Comparison of ENCODE assay signal across 1 cellular context in the genomic region with DNA sequence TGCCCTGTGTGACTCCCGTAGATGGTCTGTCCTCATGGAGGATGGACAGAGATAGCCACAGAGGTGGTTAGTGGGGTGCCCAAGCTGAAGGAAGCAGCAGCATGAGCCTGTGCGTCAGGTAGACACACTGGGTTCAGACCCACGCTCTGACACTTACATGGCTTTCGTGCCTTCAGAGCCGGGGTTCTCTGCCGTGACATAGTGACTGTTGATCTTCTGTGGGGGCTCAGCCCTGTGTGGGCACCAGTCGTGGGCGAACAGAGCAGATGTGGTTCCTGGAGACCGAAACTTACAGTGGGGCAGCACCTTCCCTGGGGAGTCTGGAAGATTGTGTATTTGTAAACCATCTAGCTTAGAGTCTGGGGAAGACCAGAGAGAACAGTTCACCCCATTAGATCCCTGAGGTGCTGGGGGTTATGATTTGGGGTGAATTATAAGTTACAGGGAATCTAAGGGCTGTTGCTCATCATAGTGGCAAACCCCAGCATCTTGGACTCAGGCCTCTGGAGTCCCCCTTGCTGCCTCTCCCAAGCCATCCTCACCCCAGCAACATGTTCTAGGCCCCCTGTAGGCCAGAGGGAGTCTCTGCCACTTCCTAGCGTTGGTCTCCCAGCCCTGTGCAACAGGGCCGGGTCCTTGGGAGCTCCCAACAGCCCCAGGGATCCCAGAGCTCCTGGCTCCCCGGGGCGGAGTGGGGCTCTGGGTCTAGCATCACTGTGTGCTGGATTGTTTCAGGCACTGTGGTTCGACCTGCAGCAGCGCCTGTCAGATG.
TF ChIP-seq lines count a peak whose summit lies in the region.

No MANE protein-coding gene starts in this region.

TF ChIP-seq in neural cell, 6 proteins besides CTCF, POLR2A, EP300 and RAD21 (continued from another document):
- TF ChIP-seq, protein P1, sequence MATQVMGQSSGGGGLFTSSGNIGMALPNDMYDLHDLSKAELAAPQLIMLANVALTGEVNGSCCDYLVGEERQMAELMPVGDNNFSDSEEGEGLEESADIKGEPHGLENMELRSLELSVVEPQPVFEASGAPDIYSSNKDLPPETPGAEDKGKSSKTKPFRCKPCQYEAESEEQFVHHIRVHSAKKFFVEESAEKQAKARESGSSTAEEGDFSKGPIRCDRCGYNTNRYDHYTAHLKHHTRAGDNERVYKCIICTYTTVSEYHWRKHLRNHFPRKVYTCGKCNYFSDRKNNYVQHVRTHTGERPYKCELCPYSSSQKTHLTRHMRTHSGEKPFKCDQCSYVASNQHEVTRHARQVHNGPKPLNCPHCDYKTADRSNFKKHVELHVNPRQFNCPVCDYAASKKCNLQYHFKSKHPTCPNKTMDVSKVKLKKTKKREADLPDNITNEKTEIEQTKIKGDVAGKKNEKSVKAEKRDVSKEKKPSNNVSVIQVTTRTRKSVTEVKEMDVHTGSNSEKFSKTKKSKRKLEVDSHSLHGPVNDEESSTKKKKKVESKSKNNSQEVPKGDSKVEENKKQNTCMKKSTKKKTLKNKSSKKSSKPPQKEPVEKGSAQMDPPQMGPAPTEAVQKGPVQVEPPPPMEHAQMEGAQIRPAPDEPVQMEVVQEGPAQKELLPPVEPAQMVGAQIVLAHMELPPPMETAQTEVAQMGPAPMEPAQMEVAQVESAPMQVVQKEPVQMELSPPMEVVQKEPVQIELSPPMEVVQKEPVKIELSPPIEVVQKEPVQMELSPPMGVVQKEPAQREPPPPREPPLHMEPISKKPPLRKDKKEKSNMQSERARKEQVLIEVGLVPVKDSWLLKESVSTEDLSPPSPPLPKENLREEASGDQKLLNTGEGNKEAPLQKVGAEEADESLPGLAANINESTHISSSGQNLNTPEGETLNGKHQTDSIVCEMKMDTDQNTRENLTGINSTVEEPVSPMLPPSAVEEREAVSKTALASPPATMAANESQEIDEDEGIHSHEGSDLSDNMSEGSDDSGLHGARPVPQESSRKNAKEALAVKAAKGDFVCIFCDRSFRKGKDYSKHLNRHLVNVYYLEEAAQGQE (IDR thresholded peaks at IDR 0.05; ENCODE audit: borderline replicate concordance) = no peak
- no peak for TF ChIP-seq TAF1 (IDR thresholded peaks at IDR 0.05; ENCODE audit: low read depth)
- TF ChIP-seq MXI1 (conservative IDR thresholded peaks at IDR 0.05; ENCODE audit: poor library complexity, severe bottlenecking) = no peak
- no peak for TF ChIP-seq POLR2AphosphoS5 (IDR thresholded peaks at IDR 0.05)
- no peak for TF ChIP-seq EZH2 (IDR thresholded peaks at IDR 0.05; ENCODE audit: borderline replicate concordance, insufficient read depth, low read length, poor library complexity, severe bottlenecking)
